1 cellular context compared by ENCODE assay signal in the genomic region with DNA sequence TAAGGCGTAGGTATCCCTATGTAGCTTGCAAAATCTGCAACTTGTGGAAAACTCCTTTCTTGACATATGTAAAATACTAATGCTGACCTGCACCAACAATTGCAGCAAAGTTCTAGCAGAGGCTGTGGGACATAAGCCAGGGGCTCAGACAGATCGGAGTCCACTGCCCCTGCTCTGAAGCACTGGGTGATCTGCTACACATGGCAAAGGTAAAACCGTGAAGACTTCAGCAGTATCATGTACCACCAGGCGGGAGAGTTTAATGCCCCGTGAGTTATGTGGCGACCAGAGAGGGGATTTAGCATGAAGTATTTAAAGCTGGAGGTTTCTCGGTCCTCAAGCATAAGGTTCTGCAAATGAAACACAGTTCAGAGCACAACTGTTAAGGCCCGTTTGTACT.
TF ChIP-seq lines count a peak whose summit lies in the region.

No MANE protein-coding gene starts in this region.

TF ChIP-seq in H1, 55 proteins besides CTCF, POLR2A, EP300 and RAD21 (continued from another document):
- TF ChIP-seq, protein P1, sequence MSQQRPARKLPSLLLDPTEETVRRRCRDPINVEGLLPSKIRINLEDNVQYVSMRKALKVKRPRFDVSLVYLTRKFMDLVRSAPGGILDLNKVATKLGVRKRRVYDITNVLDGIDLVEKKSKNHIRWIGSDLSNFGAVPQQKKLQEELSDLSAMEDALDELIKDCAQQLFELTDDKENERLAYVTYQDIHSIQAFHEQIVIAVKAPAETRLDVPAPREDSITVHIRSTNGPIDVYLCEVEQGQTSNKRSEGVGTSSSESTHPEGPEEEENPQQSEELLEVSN (IDR thresholded peaks at IDR 0.05): no peak
- no peak for TF ChIP-seq FOSL1 (IDR thresholded peaks at IDR 0.05; ENCODE audit: insufficient read depth, low read depth, low read length)
- no peak for TF ChIP-seq CREB1 (IDR thresholded peaks at IDR 0.05)
- TF ChIP-seq SIX5 (IDR thresholded peaks at IDR 0.05; ENCODE audit: low read depth, low read length): no peak
TF ChIP-seq in H1: peak in this region for 0.
